In the genomic region with DNA sequence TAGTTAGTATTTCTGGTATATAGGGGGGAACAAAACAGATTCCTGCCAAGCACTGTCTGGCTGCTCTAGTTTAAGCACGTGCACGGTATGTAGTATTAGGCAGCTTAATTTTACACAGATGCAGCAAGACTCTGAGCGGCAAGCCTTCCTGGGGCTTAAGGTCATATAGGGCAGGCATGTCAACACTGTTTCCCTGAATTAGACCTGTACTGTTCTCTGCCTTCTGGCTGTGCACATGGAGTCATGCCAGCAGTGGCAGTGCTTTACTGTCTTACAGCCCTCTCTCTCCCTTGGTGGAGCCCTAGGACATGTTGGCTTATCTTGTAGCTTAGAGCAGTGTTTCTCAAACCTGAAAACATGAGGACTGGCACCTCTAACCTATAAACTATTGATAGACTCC, we compare ENCODE assay signal across 14 cellular contexts. TPM values are rescaled to one million over a fixed set of nuclear protein-coding genes. Genes with fewer than 3 reads are reported as not detected.
DNase-seq lines count a peak whose midpoint lies in the region; ATAC-seq and TF ChIP-seq lines count a peak whose summit lies in the region.
"Had no signal": no experiment of that assay in that cellular context is flagged by ENCODE, and none has a peak within 500 bp of the region (broad histone marks: within the 10 kb centered on the region; RNA-seq: fewer than 3 reads in every experiment).

No MANE protein-coding gene starts in this region.

- peaks cover 18% of the 10 kb centered on the region for H3K36me3 Mint-ChIP-seq in T-helper 17 cell (ENCODE audit: low read depth)
- peaks cover 28% of the 10 kb centered on the region for H3K36me3 Mint-ChIP-seq in T-helper 2 cell treated with Interferon-gamma antibody and Interleukin-4, amounts not matched to agents 5 μg/mL and 100 μg/mL, for 36 hours (ENCODE audit: low read depth)

- no peak overlapping the region for H2AFZ ChIP-seq in GM23248

- H4K20me1 ChIP-seq in GM23248 (ENCODE audit: insufficient read depth), result no peaks in the 10 kb centered on the region

- H3K4me3 Mint-ChIP-seq in T-helper 17 cell, result no peak overlapping the region
- H3K4me3 Mint-ChIP-seq in T-helper 2 cell treated with Interferon-gamma antibody and Interleukin-4, amounts not matched to agents 5 μg/mL and 100 μg/mL, for 36 hours, result no peak overlapping the region
- H3K4me3 Mint-ChIP-seq: activated CD4-positive, alpha-beta memory T cell treated with anti-CD3 and anti-CD28 coated beads, Interleukin-2, amount 10 ng/mL, durations not matched to agents 7 days and 5 days; nephron progenitor cell had no signal

- peak overlapping the region; percentile 39 for H3K27ac Mint-ChIP-seq in T-helper 17 cell
- no peak overlapping the region for H3K27ac Mint-ChIP-seq in T-helper 2 cell treated with Interferon-gamma antibody and Interleukin-4, amounts not matched to agents 5 μg/mL and 100 μg/mL, for 36 hours
- H3K27ac Mint-ChIP-seq: activated CD4-positive, alpha-beta memory T cell treated with anti-CD3 and anti-CD28 coated beads, Interleukin-2, amount 10 ng/mL, durations not matched to agents 7 days and 5 days; nephron progenitor cell had no signal

- H3K9ac ChIP-seq in GM23248, result no peak overlapping the region

- ATAC-seq in T-helper 17 cell (no peak), psoas muscle (peak; percentile 92 to 96 (median 95)), mucosa of descending colon (no peak)

- peaks cover 37% of the 10 kb centered on the region for H3K4me1 Mint-ChIP-seq in T-helper 17 cell
- peaks cover 16% of the 10 kb centered on the region for H3K4me1 Mint-ChIP-seq in T-helper 2 cell treated with Interferon-gamma antibody and Interleukin-4, amounts not matched to agents 5 μg/mL and 100 μg/mL, for 36 hours (ENCODE audit: low read depth)

- no peak overlapping the region for H3K4me2 ChIP-seq in GM23248 (ENCODE audit: unreplicated experiment)

- H3F3A ChIP-seq in GM23248 (ENCODE audit: insufficient read depth), result no peaks in the 10 kb centered on the region

- in situ Hi-C loops in GM23248 (cut with MboI), result no loop called here

- no peaks in the 10 kb centered on the region for H3K27me3 ChIP-seq in psoas muscle (ENCODE audit: insufficient read depth in 3 of 3, low read length in 2 of 3)
- no peaks in the 10 kb centered on the region for H3K27me3 ChIP-seq in GM23248 (replicated peaks; ENCODE audit: insufficient read depth)
- H3K27me3 ChIP-seq: SJSA1, tibial nerve had no signal

- no peak overlapping the region for H3K4me3 ChIP-seq in foreskin fibroblast (ENCODE audit: low read depth in 1 of 2, low read length in 2 of 2)
- H3K4me3 ChIP-seq in psoas muscle, result no peak overlapping the region
- H3K4me3 ChIP-seq in mucosa of descending colon, result no peak overlapping the region
- H3K4me3 ChIP-seq in GM23248, result no peak overlapping the region
- H3K4me3 ChIP-seq: SJSA1, tibial nerve had no signal

- H3K27me3 Mint-ChIP-seq in T-helper 17 cell, result no peaks in the 10 kb centered on the region
- H3K27me3 Mint-ChIP-seq in T-helper 2 cell treated with Interferon-gamma antibody and Interleukin-4, amounts not matched to agents 5 μg/mL and 100 μg/mL, for 36 hours (ENCODE audit: low read depth), result no peaks in the 10 kb centered on the region
- H3K27me3 Mint-ChIP-seq: activated CD4-positive, alpha-beta memory T cell treated with anti-CD3 and anti-CD28 coated beads, Interleukin-2, amount 10 ng/mL, durations not matched to agents 7 days and 5 days had no signal

- intact Hi-C loops in psoas muscle (cut with DNase I) (loop anchor here (5.0 to 10.0 kb wide), 3 partner anchors 39 to 56 kb away; partner anchors contain the start of gene PHF20 (in 1 of the 2)), mucosa of descending colon (cut with DNase I, micrococcal nuclease) (no loop called here)

- TF ChIP-seq CTCF in foreskin fibroblast (IDR thresholded peaks at IDR 0.05; ENCODE audit: low read depth, low read length), result no peak
- no peak for TF ChIP-seq CTCF in psoas muscle (IDR thresholded peaks at IDR 0.05)
- no peak for TF ChIP-seq CTCF in mucosa of descending colon (IDR thresholded peaks at IDR 0.05)

- H3K4me1 ChIP-seq in psoas muscle (peaks cover 34% of the 10 kb centered on the region), mucosa of descending colon (ENCODE audit: low read depth) (no peaks in the 10 kb centered on the region), GM23248 (ENCODE audit: insufficient read depth) (peaks cover 5% of the 10 kb centered on the region; the same call in 1 of the 2 replicates)

- H3K36me3 ChIP-seq in psoas muscle (ENCODE audit: insufficient read depth in 1 of 2, low read depth in 1 of 2) (peaks cover 0 to 6% of the 10 kb centered on the region in 2 donors), mucosa of descending colon (ENCODE audit: low read depth) (no peaks in the 10 kb centered on the region), GM23248 (ENCODE audit: low read depth) (peaks cover 3% of the 10 kb centered on the region; the same call in 1 of the 2 replicates)
- H3K36me3 ChIP-seq: tibial nerve had no signal

- H3K79me2 ChIP-seq in GM23248 (ENCODE audit: insufficient read depth), result peaks cover 81% of the 10 kb centered on the region

- 26 to 27% (median 26%) methylated on average over 3 of the region's 3 CpGs for whole genome bisulfite sequencing in psoas muscle, 3 donors
- WGBS in GM23248 (ENCODE audit: low coverage in 1 of 2, low lambda C conversion rate in 2 of 2, missing lambda C conversion rate in 2 of 2), 2 experiments, result 23 to 36% methylated on average over 3 of the region's 3 CpGs

- H3K9me2 ChIP-seq in GM23248 (ENCODE audit: insufficient read depth), result no peaks in the 10 kb centered on the region

- H3K9me3 ChIP-seq in T-helper 17 cell (ENCODE audit: control insufficient read depth, low read length, poor library complexity, severe bottlenecking), result no peaks in the 10 kb centered on the region
- H3K9me3 ChIP-seq in psoas muscle, result no peaks in the 10 kb centered on the region
- no peaks in the 10 kb centered on the region for H3K9me3 ChIP-seq in mucosa of descending colon
- H3K9me3 ChIP-seq in GM23248 (ENCODE audit: low read depth), result no peaks in the 10 kb centered on the region
- H3K9me3 ChIP-seq: tibial nerve had no signal

- H3K27ac ChIP-seq in psoas muscle (peak overlapping the region; percentile 72), GM23248 (no peak overlapping the region)
- H3K27ac ChIP-seq: SJSA1, tibial nerve had no signal

- DNase-seq in HUDEP-2 (lab: John Stamatoyannopoulos, UW; ENCODE audit: unreplicated experiment in 76 of 76) (peak in 60 of 76 experiments; percentile 3 to 66 (median 32)), T-helper 17 cell (no peak), foreskin fibroblast (peak; percentile 37 to 70), psoas muscle (peak; percentile 70 to 91), mucosa of descending colon (no peak), NCI-H1417 (lab: John Stamatoyannopoulos, UW) (no peak), GM23248 (no peak)
- DNase-seq in T-helper 2 cell treated with Interferon-gamma antibody and Interleukin-4, amounts not matched to agents 5 μg/mL and 100 μg/mL, for 36 hours (ENCODE audit: low spot score), result no peak
- DNase-seq: activated CD4-positive, alpha-beta memory T cell treated with anti-CD3 and anti-CD28 coated beads, Interleukin-2, amount 10 ng/mL, durations not matched to agents 7 days and 5 days; mammary epithelial cell; nephron progenitor cell; stimulated activated CD4-positive, alpha-beta T cell treated with anti-CD3 and anti-CD28 coated beads, Interleukin-4, amount 100 ng/mL, for 1 hour had no signal

- no peaks in the 10 kb centered on the region for H3K9me3 Mint-ChIP-seq in T-helper 2 cell treated with Interferon-gamma antibody and Interleukin-4, amounts not matched to agents 5 μg/mL and 100 μg/mL, for 36 hours
- H3K9me3 Mint-ChIP-seq: activated CD4-positive, alpha-beta memory T cell treated with anti-CD3 and anti-CD28 coated beads, Interleukin-2, amount 10 ng/mL, durations not matched to agents 7 days and 5 days had no signal

RNA-seq across cellular contexts. Expression of gene PHF20, which starts 56.6 kb away (rescaled TPM):
- total RNA-seq in T-helper 17 cell (100 to 1,000 TPM; 121 to 129 TPM), psoas muscle (10 to 100 TPM; 57.7 to 97.9 (median 68.4) TPM), mucosa of descending colon (10 to 100 TPM; 23.3 to 61.1 (median 28.5) TPM)
- polyA plus RNA-seq in psoas muscle (10 to 100 TPM; 32.1 to 95.7 (median 58.6) TPM), GM23248 (2016; fragmentation: Nextera tagmentation; extraction: Ambion mirVana) (35.4 and 37.4 TPM in 2 replicates)
- 23.3 and 25.0 TPM in 2 replicates for total RNA-seq in GM23248 (2014; rRNA removed; shearing (Covaris generic))

Comparison
In these comparisons a context has a peak if more than half of its experiments do, and no peak if none do; other contexts are left out.
1. DNase-seq: peak in HUDEP-2 (60 of 76), foreskin fibroblast (2 of 2) and psoas muscle (2 of 2); none in T-helper 17 cell (0 of 3), mucosa of descending colon (0 of 3), NCI-H1417 (0 of 3), GM23248 (single experiment) and T-helper 2 cell treated with Interferon-gamma antibody and Interleukin-4, amounts not matched to agents 5 μg/mL and 100 μg/mL, for 36 hours (single experiment).
2. ATAC-seq: peak in psoas muscle (4 of 4); none in T-helper 17 cell (single experiment) and mucosa of descending colon (single experiment).
3. intact Hi-C loops: an anchor here in psoas muscle (5.0 to 10.0 kb wide); none called in mucosa of descending colon.